Comparison of ENCODE assay signal across 1 cellular context in genomic region chr7:149184274-149184673, GRCh38.
TF ChIP-seq lines count a peak whose summit lies in the region.

No MANE protein-coding gene starts in this region.

TF ChIP-seq in K562, 482 proteins besides CTCF, POLR2A, EP300 and RAD21 (continued from another document):
- TF ChIP-seq ZNF76 (CRISPR knock-in tag; IDR thresholded peaks at IDR 0.05; ENCODE audit: borderline replicate concordance) (no peak), POLR2B (IDR thresholded peaks at IDR 0.05; ENCODE audit: low read depth, partially characterized antibody) (no peak), NFIX (CRISPR knock-in tag; IDR thresholded peaks at IDR 0.05; ENCODE audit: low read depth) (no peak), NR2C1 (IDR thresholded peaks at IDR 0.05) (no peak), NR2C1 (tag; IDR thresholded peaks at IDR 0.05) (no peak), HOXB6 (CRISPR knock-in tag; IDR thresholded peaks at IDR 0.05; ENCODE audit: borderline replicate concordance) (no peak), KLF16 (IDR thresholded peaks at IDR 0.05) (no peak), HDGF (IDR thresholded peaks at IDR 0.05) (no peak), ILF3 (IDR thresholded peaks at IDR 0.05; ENCODE audit: borderline replicate concordance) (peak; percentile 35; the same call in 1 of the 2 replicates), RAD51 (IDR thresholded peaks at IDR 0.05; ENCODE audit: borderline replicate concordance, low read depth) (no peak), POLR2AphosphoS5 (IDR thresholded peaks at IDR 0.05; ENCODE audit: control insufficient read depth, insufficient read depth, low read depth, low read length) (0 out of 2 replicates have a peak, but pooled peaks have one; percentile 29), SREBF1 (IDR thresholded peaks at IDR 0.05; ENCODE audit: borderline replicate concordance, low read depth, low read length) (no peak), TBP (optimal IDR thresholded peaks at IDR 0.05; ENCODE audit: low read depth, low read length) (no peak), ZC3H4 (CRISPR knock-in tag; IDR thresholded peaks at IDR 0.05; ENCODE audit: borderline replicate concordance) (no peak), PKNOX1 (IDR thresholded peaks at IDR 0.05) (no peak), ZFP36 (IDR thresholded peaks at IDR 0.05; ENCODE audit: low read depth, low read length, partially characterized antibody) (no peak), MBD2 (IDR thresholded peaks at IDR 0.05; ENCODE audit: borderline replicate concordance, low read depth) (no peak)
TF ChIP-seq in K562: peak in this region for 3.
